In the genomic region with DNA sequence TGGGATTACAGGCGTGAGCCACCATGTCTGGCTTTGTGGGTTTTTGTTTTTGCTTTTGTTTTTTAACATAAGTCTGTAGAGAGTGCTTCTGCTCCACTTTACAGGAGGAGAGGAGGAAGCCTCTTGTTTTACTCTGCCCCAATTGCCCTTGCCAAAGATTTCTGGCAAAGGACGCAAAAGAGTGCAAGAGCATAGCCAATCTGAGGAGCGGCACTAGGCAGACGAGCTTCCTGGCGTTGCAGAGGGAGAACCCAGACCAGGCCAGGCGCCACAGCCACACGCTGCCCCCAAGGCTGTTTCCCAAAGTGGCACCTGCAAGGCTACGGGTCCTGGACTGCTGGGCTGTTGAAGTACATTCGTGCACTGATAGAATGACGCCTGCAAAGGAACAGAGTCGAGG, we compare ENCODE assay signal across 4 cellular contexts.
TF ChIP-seq lines count a peak whose summit lies in the region.

No MANE protein-coding gene starts in this region.

TF ChIP-seq in SK-N-SH, 30 proteins besides CTCF, POLR2A, EP300 and RAD21:
- TF ChIP-seq MEF2A (IDR thresholded peaks at IDR 0.05; ENCODE audit: borderline replicate concordance, low read depth) (no peak), POLR2AphosphoS5 (IDR thresholded peaks at IDR 0.05; ENCODE audit: low read depth, low read length) (no peak), TAF1 (IDR thresholded peaks at IDR 0.05; ENCODE audit: borderline replicate concordance, low read depth, low read length) (no peak)
- TF ChIP-seq, protein P1, sequence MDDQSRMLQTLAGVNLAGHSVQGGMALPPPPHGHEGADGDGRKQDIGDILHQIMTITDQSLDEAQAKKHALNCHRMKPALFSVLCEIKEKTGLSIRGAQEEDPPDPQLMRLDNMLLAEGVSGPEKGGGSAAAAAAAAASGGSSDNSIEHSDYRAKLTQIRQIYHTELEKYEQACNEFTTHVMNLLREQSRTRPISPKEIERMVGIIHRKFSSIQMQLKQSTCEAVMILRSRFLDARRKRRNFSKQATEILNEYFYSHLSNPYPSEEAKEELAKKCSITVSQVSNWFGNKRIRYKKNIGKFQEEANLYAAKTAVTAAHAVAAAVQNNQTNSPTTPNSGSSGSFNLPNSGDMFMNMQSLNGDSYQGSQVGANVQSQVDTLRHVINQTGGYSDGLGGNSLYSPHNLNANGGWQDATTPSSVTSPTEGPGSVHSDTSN (IDR thresholded peaks at IDR 0.05) = no peak

TF ChIP-seq in SK-N-SH treated with all-trans-retinoic acid at 6 μM for 48 hours, 23 proteins besides CTCF, POLR2A, EP300 and RAD21:
- TF ChIP-seq TOX (CRISPR knock-in tag; IDR thresholded peaks at IDR 0.05; ENCODE audit: borderline replicate concordance) (no peak), CSDC2 (CRISPR knock-in tag; IDR thresholded peaks at IDR 0.05) (no peak), ISL1 (CRISPR knock-in tag; IDR thresholded peaks at IDR 0.05) (no peak), PPARA (CRISPR knock-in tag; IDR thresholded peaks at IDR 0.05; ENCODE audit: borderline replicate concordance) (no peak)
- TF ChIP-seq, protein P2, sequence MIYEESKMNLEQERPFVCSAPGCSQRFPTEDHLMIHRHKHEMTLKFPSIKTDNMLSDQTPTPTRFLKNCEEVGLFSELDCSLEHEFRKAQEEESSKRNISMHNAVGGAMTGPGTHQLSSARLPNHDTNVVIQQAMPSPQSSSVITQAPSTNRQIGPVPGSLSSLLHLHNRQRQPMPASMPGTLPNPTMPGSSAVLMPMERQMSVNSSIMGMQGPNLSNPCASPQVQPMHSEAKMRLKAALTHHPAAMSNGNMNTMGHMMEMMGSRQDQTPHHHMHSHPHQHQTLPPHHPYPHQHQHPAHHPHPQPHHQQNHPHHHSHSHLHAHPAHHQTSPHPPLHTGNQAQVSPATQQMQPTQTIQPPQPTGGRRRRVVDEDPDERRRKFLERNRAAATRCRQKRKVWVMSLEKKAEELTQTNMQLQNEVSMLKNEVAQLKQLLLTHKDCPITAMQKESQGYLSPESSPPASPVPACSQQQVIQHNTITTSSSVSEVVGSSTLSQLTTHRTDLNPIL (CRISPR knock-in tag; IDR thresholded peaks at IDR 0.05; ENCODE audit: low read depth) = no peak

TF ChIP-seq in GM23338, 12 proteins besides CTCF, POLR2A, EP300 and RAD21 (continues in another document):
- TF ChIP-seq POLR2AphosphoS5 (IDR thresholded peaks at IDR 0.05; ENCODE audit: low read depth) (no peak), EZH2phosphoT487 (IDR thresholded peaks at IDR 0.05; ENCODE audit: unreplicated experiment) (no peak), EZH2 (IDR thresholded peaks at IDR 0.05; ENCODE audit: low read depth, unreplicated experiment) (no peak), ZNF114 (CRISPR knock-in tag; IDR thresholded peaks at IDR 0.05) (no peak)
- TF ChIP-seq, protein P3, sequence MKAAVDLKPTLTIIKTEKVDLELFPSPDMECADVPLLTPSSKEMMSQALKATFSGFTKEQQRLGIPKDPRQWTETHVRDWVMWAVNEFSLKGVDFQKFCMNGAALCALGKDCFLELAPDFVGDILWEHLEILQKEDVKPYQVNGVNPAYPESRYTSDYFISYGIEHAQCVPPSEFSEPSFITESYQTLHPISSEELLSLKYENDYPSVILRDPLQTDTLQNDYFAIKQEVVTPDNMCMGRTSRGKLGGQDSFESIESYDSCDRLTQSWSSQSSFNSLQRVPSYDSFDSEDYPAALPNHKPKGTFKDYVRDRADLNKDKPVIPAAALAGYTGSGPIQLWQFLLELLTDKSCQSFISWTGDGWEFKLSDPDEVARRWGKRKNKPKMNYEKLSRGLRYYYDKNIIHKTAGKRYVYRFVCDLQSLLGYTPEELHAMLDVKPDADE (IDR thresholded peaks at IDR 0.05) = no peak
- TF ChIP-seq, protein P4, sequence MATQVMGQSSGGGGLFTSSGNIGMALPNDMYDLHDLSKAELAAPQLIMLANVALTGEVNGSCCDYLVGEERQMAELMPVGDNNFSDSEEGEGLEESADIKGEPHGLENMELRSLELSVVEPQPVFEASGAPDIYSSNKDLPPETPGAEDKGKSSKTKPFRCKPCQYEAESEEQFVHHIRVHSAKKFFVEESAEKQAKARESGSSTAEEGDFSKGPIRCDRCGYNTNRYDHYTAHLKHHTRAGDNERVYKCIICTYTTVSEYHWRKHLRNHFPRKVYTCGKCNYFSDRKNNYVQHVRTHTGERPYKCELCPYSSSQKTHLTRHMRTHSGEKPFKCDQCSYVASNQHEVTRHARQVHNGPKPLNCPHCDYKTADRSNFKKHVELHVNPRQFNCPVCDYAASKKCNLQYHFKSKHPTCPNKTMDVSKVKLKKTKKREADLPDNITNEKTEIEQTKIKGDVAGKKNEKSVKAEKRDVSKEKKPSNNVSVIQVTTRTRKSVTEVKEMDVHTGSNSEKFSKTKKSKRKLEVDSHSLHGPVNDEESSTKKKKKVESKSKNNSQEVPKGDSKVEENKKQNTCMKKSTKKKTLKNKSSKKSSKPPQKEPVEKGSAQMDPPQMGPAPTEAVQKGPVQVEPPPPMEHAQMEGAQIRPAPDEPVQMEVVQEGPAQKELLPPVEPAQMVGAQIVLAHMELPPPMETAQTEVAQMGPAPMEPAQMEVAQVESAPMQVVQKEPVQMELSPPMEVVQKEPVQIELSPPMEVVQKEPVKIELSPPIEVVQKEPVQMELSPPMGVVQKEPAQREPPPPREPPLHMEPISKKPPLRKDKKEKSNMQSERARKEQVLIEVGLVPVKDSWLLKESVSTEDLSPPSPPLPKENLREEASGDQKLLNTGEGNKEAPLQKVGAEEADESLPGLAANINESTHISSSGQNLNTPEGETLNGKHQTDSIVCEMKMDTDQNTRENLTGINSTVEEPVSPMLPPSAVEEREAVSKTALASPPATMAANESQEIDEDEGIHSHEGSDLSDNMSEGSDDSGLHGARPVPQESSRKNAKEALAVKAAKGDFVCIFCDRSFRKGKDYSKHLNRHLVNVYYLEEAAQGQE (IDR thresholded peaks at IDR 0.05; ENCODE audit: unreplicated experiment) = no peak

TF ChIP-seq in H1, 55 proteins besides CTCF, POLR2A, EP300 and RAD21:
- no peak for TF ChIP-seq HDAC6 (IDR thresholded peaks at IDR 0.05; ENCODE audit: low read depth, low read length)
- TF ChIP-seq SIRT6 (IDR thresholded peaks at IDR 0.05; ENCODE audit: low read length) = no peak
- no peak for TF ChIP-seq HDAC2 (IDR thresholded peaks at IDR 0.05; ENCODE audit: borderline replicate concordance in 1 of 2, low read depth in 2 of 2, low read length in 2 of 2)
- TF ChIP-seq, protein P5, sequence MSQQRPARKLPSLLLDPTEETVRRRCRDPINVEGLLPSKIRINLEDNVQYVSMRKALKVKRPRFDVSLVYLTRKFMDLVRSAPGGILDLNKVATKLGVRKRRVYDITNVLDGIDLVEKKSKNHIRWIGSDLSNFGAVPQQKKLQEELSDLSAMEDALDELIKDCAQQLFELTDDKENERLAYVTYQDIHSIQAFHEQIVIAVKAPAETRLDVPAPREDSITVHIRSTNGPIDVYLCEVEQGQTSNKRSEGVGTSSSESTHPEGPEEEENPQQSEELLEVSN (IDR thresholded peaks at IDR 0.05) = no peak
- TF ChIP-seq ZNF274 (IDR thresholded peaks at IDR 0.05; ENCODE audit: borderline replicate concordance, extremely low read depth, low read length) = no peak
- TF ChIP-seq CHD7 (IDR thresholded peaks at IDR 0.05; ENCODE audit: insufficient replicate concordance, low read length) = no peak
- TF ChIP-seq SRF (IDR thresholded peaks at IDR 0.05; ENCODE audit: low read depth, low read length) = no peak
- TF ChIP-seq TAF7 (optimal IDR thresholded peaks at IDR 0.05; ENCODE audit: borderline replicate concordance, low read depth, low read length) = no peak
- TF ChIP-seq SP2 (IDR thresholded peaks at IDR 0.05; ENCODE audit: low read length) = no peak
